In the genomic region with DNA sequence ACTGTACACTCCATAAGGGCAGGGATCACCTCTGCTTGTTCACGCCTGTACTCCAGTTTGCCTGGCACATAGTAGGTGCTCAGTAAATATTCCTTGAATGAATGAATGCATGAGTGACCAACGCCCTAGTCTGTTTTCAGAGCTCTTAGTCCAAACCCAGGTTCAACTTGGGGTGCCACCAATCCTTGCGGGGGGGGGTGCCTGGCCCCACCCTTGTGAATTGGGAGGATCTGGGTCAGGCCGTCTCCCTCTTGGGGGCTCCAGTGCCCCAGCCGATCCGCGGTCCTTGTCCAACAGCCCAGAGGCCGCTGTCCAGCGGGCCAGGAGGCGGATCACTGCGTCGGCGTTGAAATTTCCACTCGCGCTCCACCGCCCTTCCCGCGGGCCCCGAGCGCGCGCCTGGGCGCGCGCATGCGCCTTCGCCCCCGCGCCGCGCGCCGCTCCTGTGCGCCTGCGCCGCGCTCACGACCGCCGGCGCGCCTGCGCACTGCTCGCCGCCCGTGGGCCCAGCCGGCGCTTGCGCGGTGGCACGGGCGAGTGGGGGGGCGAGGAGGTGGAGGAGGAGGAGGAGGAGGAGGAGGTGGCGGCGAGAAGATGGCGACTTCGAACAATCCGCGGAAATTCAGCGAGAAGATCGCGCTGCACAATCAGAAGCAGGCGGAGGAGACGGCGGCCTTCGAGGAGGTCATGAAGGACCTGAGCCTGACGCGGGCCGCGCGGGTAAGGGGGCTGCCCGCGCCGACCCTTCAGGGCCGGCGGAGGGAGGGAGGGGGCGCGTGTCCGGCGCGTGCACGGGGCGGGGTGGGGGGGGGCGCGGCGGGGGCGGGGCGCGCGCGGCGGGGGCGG, we compare ENCODE assay signal across 1 cellular context.
A peak's percentile ranks its signal among the peaks of the same experiment; 100 is the strongest.
TF ChIP-seq lines count a peak whose summit lies in the region.

A gene with protein sequence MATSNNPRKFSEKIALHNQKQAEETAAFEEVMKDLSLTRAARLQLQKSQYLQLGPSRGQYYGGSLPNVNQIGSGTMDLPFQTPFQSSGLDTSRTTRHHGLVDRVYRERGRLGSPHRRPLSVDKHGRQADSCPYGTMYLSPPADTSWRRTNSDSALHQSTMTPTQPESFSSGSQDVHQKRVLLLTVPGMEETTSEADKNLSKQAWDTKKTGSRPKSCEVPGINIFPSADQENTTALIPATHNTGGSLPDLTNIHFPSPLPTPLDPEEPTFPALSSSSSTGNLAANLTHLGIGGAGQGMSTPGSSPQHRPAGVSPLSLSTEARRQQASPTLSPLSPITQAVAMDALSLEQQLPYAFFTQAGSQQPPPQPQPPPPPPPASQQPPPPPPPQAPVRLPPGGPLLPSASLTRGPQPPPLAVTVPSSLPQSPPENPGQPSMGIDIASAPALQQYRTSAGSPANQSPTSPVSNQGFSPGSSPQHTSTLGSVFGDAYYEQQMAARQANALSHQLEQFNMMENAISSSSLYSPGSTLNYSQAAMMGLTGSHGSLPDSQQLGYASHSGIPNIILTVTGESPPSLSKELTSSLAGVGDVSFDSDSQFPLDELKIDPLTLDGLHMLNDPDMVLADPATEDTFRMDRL (plus strand): TSS at position 572 of the 846 bp plus-strand sequence. CDS start 23 bp downstream, at position 595.

TF ChIP-seq in K562, 482 proteins besides CTCF, POLR2A, EP300 and RAD21 (continued from another document and continues in another):
- TF ChIP-seq, protein P1, sequence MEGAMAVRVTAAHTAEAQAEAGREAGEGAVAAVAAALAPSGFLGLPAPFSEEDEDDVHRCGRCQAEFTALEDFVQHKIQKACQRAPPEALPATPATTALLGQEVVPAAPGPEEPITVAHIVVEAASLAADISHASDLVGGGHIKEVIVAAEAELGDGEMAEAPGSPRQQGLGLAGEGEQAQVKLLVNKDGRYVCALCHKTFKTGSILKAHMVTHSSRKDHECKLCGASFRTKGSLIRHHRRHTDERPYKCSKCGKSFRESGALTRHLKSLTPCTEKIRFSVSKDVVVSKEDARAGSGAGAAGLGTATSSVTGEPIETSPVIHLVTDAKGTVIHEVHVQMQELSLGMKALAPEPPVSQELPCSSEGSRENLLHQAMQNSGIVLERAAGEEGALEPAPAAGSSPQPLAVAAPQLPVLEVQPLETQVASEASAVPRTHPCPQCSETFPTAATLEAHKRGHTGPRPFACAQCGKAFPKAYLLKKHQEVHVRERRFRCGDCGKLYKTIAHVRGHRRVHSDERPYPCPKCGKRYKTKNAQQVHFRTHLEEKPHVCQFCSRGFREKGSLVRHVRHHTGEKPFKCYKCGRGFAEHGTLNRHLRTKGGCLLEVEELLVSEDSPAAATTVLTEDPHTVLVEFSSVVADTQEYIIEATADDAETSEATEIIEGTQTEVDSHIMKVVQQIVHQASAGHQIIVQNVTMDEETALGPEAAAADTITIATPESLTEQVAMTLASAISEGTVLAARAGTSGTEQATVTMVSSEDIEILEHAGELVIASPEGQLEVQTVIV (CRISPR knock-in tag; IDR thresholded peaks at IDR 0.05; ENCODE audit: borderline replicate concordance), result no peak
- TF ChIP-seq KAT8 (IDR thresholded peaks at IDR 0.05; ENCODE audit: low read depth), result no peak
- 0 out of 2 replicates have a peak, but pooled peaks have one; percentile 45 for TF ChIP-seq SP1 (CRISPR knock-in tag; IDR thresholded peaks at IDR 0.05)
- TF ChIP-seq, protein P2, sequence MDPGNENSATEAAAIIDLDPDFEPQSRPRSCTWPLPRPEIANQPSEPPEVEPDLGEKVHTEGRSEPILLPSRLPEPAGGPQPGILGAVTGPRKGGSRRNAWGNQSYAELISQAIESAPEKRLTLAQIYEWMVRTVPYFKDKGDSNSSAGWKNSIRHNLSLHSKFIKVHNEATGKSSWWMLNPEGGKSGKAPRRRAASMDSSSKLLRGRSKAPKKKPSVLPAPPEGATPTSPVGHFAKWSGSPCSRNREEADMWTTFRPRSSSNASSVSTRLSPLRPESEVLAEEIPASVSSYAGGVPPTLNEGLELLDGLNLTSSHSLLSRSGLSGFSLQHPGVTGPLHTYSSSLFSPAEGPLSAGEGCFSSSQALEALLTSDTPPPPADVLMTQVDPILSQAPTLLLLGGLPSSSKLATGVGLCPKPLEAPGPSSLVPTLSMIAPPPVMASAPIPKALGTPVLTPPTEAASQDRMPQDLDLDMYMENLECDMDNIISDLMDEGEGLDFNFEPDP (CRISPR knock-in tag; IDR thresholded peaks at IDR 0.05), result no peak
- TF ChIP-seq TAF9B (IDR thresholded peaks at IDR 0.05; ENCODE audit: partially characterized antibody), result peak; percentile 70
- no peak for TF ChIP-seq FIP1L1 (IDR thresholded peaks at IDR 0.05; ENCODE audit: low read depth, low read length, poor library complexity, severe bottlenecking)
- no peak for TF ChIP-seq MAFG (tag; conservative IDR thresholded peaks at IDR 0.05)
- TF ChIP-seq ATF7 (IDR thresholded peaks at IDR 0.05), result peak; percentile 52; the same call in 1 of the 2 replicates
- TF ChIP-seq ZFX (CRISPR knock-in tag; IDR thresholded peaks at IDR 0.05), result peak; percentile 50; the same call in 1 of the 2 replicates
- peak; percentile 50; the same call in 1 of the 2 replicates for TF ChIP-seq ZNF197 (CRISPR knock-in tag; IDR thresholded peaks at IDR 0.05; ENCODE audit: low read depth)
- no peak for TF ChIP-seq NR2C1 (IDR thresholded peaks at IDR 0.05)
- TF ChIP-seq NR2C1 (tag; IDR thresholded peaks at IDR 0.05), result no peak
- no peak for TF ChIP-seq RAD51 (IDR thresholded peaks at IDR 0.05; ENCODE audit: borderline replicate concordance, low read depth)
- TF ChIP-seq ZBED1 (IDR thresholded peaks at IDR 0.05), result no peak
- no peak for TF ChIP-seq CAMTA2 (CRISPR knock-in tag; conservative IDR thresholded peaks at IDR 0.05)
- TF ChIP-seq SOX6 (IDR thresholded peaks at IDR 0.05), result 0 out of 2 replicates have a peak, but pooled peaks have one; percentile 9
- TF ChIP-seq BHLHE40 (IDR thresholded peaks at IDR 0.05; ENCODE audit: low read length), result peak; percentile 71
- TF ChIP-seq, protein P3, sequence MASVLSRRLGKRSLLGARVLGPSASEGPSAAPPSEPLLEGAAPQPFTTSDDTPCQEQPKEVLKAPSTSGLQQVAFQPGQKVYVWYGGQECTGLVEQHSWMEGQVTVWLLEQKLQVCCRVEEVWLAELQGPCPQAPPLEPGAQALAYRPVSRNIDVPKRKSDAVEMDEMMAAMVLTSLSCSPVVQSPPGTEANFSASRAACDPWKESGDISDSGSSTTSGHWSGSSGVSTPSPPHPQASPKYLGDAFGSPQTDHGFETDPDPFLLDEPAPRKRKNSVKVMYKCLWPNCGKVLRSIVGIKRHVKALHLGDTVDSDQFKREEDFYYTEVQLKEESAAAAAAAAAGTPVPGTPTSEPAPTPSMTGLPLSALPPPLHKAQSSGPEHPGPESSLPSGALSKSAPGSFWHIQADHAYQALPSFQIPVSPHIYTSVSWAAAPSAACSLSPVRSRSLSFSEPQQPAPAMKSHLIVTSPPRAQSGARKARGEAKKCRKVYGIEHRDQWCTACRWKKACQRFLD (CRISPR knock-in tag; IDR thresholded peaks at IDR 0.05), result no peak
- no peak for TF ChIP-seq MTF1 (CRISPR knock-in tag; IDR thresholded peaks at IDR 0.05; ENCODE audit: borderline replicate concordance)
- TF ChIP-seq, protein P4, sequence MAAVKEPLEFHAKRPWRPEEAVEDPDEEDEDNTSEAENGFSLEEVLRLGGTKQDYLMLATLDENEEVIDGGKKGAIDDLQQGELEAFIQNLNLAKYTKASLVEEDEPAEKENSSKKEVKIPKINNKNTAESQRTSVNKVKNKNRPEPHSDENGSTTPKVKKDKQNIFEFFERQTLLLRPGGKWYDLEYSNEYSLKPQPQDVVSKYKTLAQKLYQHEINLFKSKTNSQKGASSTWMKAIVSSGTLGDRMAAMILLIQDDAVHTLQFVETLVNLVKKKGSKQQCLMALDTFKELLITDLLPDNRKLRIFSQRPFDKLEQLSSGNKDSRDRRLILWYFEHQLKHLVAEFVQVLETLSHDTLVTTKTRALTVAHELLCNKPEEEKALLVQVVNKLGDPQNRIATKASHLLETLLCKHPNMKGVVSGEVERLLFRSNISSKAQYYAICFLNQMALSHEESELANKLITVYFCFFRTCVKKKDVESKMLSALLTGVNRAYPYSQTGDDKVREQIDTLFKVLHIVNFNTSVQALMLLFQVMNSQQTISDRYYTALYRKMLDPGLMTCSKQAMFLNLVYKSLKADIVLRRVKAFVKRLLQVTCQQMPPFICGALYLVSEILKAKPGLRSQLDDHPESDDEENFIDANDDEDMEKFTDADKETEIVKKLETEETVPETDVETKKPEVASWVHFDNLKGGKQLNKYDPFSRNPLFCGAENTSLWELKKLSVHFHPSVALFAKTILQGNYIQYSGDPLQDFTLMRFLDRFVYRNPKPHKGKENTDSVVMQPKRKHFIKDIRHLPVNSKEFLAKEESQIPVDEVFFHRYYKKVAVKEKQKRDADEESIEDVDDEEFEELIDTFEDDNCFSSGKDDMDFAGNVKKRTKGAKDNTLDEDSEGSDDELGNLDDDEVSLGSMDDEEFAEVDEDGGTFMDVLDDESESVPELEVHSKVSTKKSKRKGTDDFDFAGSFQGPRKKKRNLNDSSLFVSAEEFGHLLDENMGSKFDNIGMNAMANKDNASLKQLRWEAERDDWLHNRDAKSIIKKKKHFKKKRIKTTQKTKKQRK (IDR thresholded peaks at IDR 0.05; ENCODE audit: borderline replicate concordance, low read depth, low read length), result no peak
- no peak for TF ChIP-seq NFXL1 (CRISPR knock-in tag; IDR thresholded peaks at IDR 0.05)
- TF ChIP-seq MEIS2 (IDR thresholded peaks at IDR 0.05; ENCODE audit: partially characterized antibody), result peak; percentile 96
- no peak for TF ChIP-seq BACH1 (tag; IDR thresholded peaks at IDR 0.05)
- TF ChIP-seq, protein P5, sequence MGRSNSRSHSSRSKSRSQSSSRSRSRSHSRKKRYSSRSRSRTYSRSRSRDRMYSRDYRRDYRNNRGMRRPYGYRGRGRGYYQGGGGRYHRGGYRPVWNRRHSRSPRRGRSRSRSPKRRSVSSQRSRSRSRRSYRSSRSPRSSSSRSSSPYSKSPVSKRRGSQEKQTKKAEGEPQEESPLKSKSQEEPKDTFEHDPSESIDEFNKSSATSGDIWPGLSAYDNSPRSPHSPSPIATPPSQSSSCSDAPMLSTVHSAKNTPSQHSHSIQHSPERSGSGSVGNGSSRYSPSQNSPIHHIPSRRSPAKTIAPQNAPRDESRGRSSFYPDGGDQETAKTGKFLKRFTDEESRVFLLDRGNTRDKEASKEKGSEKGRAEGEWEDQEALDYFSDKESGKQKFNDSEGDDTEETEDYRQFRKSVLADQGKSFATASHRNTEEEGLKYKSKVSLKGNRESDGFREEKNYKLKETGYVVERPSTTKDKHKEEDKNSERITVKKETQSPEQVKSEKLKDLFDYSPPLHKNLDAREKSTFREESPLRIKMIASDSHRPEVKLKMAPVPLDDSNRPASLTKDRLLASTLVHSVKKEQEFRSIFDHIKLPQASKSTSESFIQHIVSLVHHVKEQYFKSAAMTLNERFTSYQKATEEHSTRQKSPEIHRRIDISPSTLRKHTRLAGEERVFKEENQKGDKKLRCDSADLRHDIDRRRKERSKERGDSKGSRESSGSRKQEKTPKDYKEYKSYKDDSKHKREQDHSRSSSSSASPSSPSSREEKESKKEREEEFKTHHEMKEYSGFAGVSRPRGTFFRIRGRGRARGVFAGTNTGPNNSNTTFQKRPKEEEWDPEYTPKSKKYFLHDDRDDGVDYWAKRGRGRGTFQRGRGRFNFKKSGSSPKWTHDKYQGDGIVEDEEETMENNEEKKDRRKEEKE (IDR thresholded peaks at IDR 0.05; ENCODE audit: borderline replicate concordance in 1 of 2, control insufficient read depth in 1 of 2, low read depth in 2 of 2, low read length in 1 of 2), result no peak
- peak; percentile 18; the same call in 1 of the 2 replicates for TF ChIP-seq ZNF316 (IDR thresholded peaks at IDR 0.05)
- TF ChIP-seq SMC3 (conservative IDR thresholded peaks at IDR 0.05; ENCODE audit: insufficient read depth, low read depth, low read length), result no peak
- TF ChIP-seq, protein P6, sequence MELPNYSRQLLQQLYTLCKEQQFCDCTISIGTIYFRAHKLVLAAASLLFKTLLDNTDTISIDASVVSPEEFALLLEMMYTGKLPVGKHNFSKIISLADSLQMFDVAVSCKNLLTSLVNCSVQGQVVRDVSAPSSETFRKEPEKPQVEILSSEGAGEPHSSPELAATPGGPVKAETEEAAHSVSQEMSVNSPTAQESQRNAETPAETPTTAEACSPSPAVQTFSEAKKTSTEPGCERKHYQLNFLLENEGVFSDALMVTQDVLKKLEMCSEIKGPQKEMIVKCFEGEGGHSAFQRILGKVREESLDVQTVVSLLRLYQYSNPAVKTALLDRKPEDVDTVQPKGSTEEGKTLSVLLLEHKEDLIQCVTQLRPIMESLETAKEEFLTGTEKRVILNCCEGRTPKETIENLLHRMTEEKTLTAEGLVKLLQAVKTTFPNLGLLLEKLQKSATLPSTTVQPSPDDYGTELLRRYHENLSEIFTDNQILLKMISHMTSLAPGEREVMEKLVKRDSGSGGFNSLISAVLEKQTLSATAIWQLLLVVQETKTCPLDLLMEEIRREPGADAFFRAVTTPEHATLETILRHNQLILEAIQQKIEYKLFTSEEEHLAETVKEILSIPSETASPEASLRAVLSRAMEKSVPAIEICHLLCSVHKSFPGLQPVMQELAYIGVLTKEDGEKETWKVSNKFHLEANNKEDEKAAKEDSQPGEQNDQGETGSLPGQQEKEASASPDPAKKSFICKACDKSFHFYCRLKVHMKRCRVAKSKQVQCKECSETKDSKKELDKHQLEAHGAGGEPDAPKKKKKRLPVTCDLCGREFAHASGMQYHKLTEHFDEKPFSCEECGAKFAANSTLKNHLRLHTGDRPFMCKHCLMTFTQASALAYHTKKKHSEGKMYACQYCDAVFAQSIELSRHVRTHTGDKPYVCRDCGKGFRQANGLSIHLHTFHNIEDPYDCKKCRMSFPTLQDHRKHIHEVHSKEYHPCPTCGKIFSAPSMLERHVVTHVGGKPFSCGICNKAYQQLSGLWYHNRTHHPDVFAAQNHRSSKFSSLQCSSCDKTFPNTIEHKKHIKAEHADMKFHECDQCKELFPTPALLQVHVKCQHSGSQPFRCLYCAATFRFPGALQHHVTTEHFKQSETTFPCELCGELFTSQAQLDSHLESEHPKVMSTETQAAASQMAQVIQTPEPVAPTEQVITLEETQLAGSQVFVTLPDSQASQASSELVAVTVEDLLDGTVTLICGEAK (IDR thresholded peaks at IDR 0.05), result 0 out of 2 replicates have a peak, but pooled peaks have one; percentile 42
- TF ChIP-seq, protein P6 (CRISPR knock-in tag; IDR thresholded peaks at IDR 0.05), result no peak
